Comparison of ENCODE assay signal across 10 cellular contexts in genomic region chr3:113275876-113276580, GRCh38.
DNase-seq lines count a peak whose midpoint lies in the region; ATAC-seq and TF ChIP-seq lines count a peak whose summit lies in the region.
"Had no signal": no experiment of that assay in that cellular context is flagged by ENCODE, and none has a peak within 500 bp of the region (broad histone marks: within the 10 kb centered on the region; RNA-seq: fewer than 3 reads in every experiment).

No MANE protein-coding gene starts in this region.

- peaks cover 40% of the 10 kb centered on the region for H3K4me1 Mint-ChIP-seq in stimulated activated memory B cell treated with anti-CD40 and anti-IgM and Interleukin-4, amounts not matched to agents 10 μg/mL and 1 μg/mL and 100 μg/mL, for 72 hours

- in situ Hi-C loops in astrocyte of the spinal cord (cut with HindIII; ENCODE audit: low sequenced_read_pairs): no loop called here

- H3K27ac ChIP-seq in hepatocyte: no peak overlapping the region
- H3K27ac ChIP-seq: BLaER1 had no signal

- no peaks in the 10 kb centered on the region for H3K27me3 Mint-ChIP-seq in stimulated activated memory B cell treated with anti-CD40 and anti-IgM and Interleukin-4, amounts not matched to agents 10 μg/mL and 1 μg/mL and 100 μg/mL, for 72 hours

- no peaks in the 10 kb centered on the region for H3K36me3 ChIP-seq in hepatocyte (replicated peaks; ENCODE audit: insufficient read depth, low read depth)
- H3K36me3 ChIP-seq: BLaER1 had no signal

- no peak overlapping the region for H2AFZ ChIP-seq in hepatocyte

- peak overlapping the region; percentile 77 for H3K4me3 Mint-ChIP-seq in stimulated activated memory B cell treated with anti-CD40 and anti-IgM and Interleukin-4, amounts not matched to agents 10 μg/mL and 1 μg/mL and 100 μg/mL, for 72 hours
- H3K4me3 Mint-ChIP-seq: activated naive CD4-positive, alpha-beta T cell treated with anti-CD3 and anti-CD28 coated beads, Interleukin-2, amount 50 U/mL, for 24 hours had no signal

- no peaks in the 10 kb centered on the region for H3K9me3 ChIP-seq in hepatocyte (ENCODE audit: low read depth)
- H3K9me3 ChIP-seq: BLaER1 had no signal

- H3K9me3 Mint-ChIP-seq in stimulated activated memory B cell treated with anti-CD40 and anti-IgM and Interleukin-4, amounts not matched to agents 10 μg/mL and 1 μg/mL and 100 μg/mL, for 72 hours: no peaks in the 10 kb centered on the region
- H3K9me3 Mint-ChIP-seq: activated naive CD4-positive, alpha-beta T cell treated with anti-CD3 and anti-CD28 coated beads, Interleukin-2, amount 50 U/mL, for 24 hours had no signal

- H3K4me3 ChIP-seq in astrocyte of the spinal cord (ENCODE audit: low read depth, low read length): peak overlapping the region; percentile 23
- no peak overlapping the region for H3K4me3 ChIP-seq in hepatocyte
- H3K4me3 ChIP-seq: BLaER1 had no signal

- H4K20me1 ChIP-seq in hepatocyte (ENCODE audit: insufficient read depth, poor library complexity, severe bottlenecking): no peaks in the 10 kb centered on the region
- H4K20me1 ChIP-seq: BLaER1 had no signal

- TF ChIP-seq CTCF in astrocyte of the spinal cord (IDR thresholded peaks at IDR 0.05; ENCODE audit: low read depth, low read length) (peak; percentile 54), hepatocyte (IDR thresholded peaks at IDR 0.05; ENCODE audit: poor library complexity) (no peak)

- H3K27ac Mint-ChIP-seq in stimulated activated memory B cell treated with anti-CD40 and anti-IgM and Interleukin-4, amounts not matched to agents 10 μg/mL and 1 μg/mL and 100 μg/mL, for 72 hours: peak overlapping the region; percentile 89
- H3K27ac Mint-ChIP-seq: activated naive CD4-positive, alpha-beta T cell treated with anti-CD3 and anti-CD28 coated beads, Interleukin-2, amount 50 U/mL, for 24 hours had no signal

- H3K27me3 ChIP-seq in hepatocyte: no peaks in the 10 kb centered on the region
- H3K27me3 ChIP-seq: BLaER1 had no signal

- H3K4me2 ChIP-seq in hepatocyte: no peak overlapping the region
- H3K4me2 ChIP-seq: BLaER1 had no signal

- WGBS in hepatocyte (ENCODE audit: low lambda C conversion rate, missing lambda C conversion rate): 79% methylated on average over 14 of the region's 14 CpGs

- H3K9me2 ChIP-seq in hepatocyte (replicated peaks; ENCODE audit: insufficient read depth): no peaks in the 10 kb centered on the region

- peak; percentile 6 to 51 (median 31) for DNase-seq in NCI-H1417 (lab: John Stamatoyannopoulos, UW)
- no peak for DNase-seq in NCI-H1417 treated with DMSO at 0.1 percent for 48 hours (lab: John Stamatoyannopoulos, UW)
- peak; percentile 61 for DNase-seq in NCI-H2107 (lab: John Stamatoyannopoulos, UW)
- peak; percentile 85 for DNase-seq in astrocyte of the spinal cord (ENCODE audit: low read depth, low spot score)
- DNase-seq in iPS-NIHi11 (ENCODE audit: low spot score): peak; percentile 75
- no peak for DNase-seq in hepatocyte (ENCODE audit: low spot score)

- H3K4me1 ChIP-seq in hepatocyte (ENCODE audit: insufficient read depth): no peaks in the 10 kb centered on the region

- no peaks in the 10 kb centered on the region for H3K79me2 ChIP-seq in hepatocyte

- peak; percentile 62 for ATAC-seq in HG02588 (IDR thresholded peaks at IDR 0.05; ENCODE audit: unreplicated experiment)
- peak; percentile 83 for ATAC-seq in stimulated activated memory B cell treated with anti-CD40 and anti-IgM and Interleukin-4, amounts not matched to agents 10 μg/mL and 1 μg/mL and 100 μg/mL, for 72 hours

- no peaks in the 10 kb centered on the region for H3K36me3 Mint-ChIP-seq in stimulated activated memory B cell treated with anti-CD40 and anti-IgM and Interleukin-4, amounts not matched to agents 10 μg/mL and 1 μg/mL and 100 μg/mL, for 72 hours
- H3K36me3 Mint-ChIP-seq: activated naive CD4-positive, alpha-beta T cell treated with anti-CD3 and anti-CD28 coated beads, Interleukin-2, amount 50 U/mL, for 24 hours had no signal

Comparison
In these comparisons a context has a peak if more than half of its experiments do, and no peak if none do; other contexts are left out.
1. DNase-seq: peak in NCI-H1417 (3 of 3), NCI-H2107 (single experiment), astrocyte of the spinal cord (single experiment) and iPS-NIHi11 (single experiment); none in NCI-H1417 treated with DMSO at 0.1 percent for 48 hours (single experiment) and hepatocyte (single experiment).